ENCODE assay signal across 37 cellular contexts in genomic region chr2:209753020-209753419, GRCh38. TPM values are rescaled to one million over a fixed set of nuclear protein-coding genes. Genes with fewer than 3 reads are reported as not detected.
"Had no signal": no experiment of that assay in that cellular context is flagged by ENCODE, and none has a peak within 500 bp of the region (broad histone marks: within the 10 kb centered on the region; RNA-seq: fewer than 3 reads in every experiment).

No MANE protein-coding gene starts in this region.

- H3K9me3 Mint-ChIP-seq: activated B cell treated with CpG ODN at 0.5 μM for 24 hours; activated CD4-positive, alpha-beta memory T cell treated with anti-CD3 and anti-CD28 coated beads for 36 hours; activated CD4-positive, alpha-beta T cell treated with anti-CD3 and anti-CD28 coated beads, Interleukin-2, amount 10 ng/mL, durations not matched to agents 24 days and 14 days; activated CD8-positive, alpha-beta T cell treated with anti-CD3 and anti-CD28 coated beads for 36 hours; activated naive CD8-positive, alpha-beta T cell treated with anti-CD3 and anti-CD28 coated beads for 36 hours; activated T-cell treated with anti-CD3 and anti-CD28 coated beads, Interleukin-2, amount 50 U/mL, for 4 hours; activated T-helper 1 cell treated with anti-CD3 and anti-CD28 coated beads, Interleukin-12 subunit alpha, Interleukin-12 subunit beta, Interleukin-2, Interleukin-4 antibody, amounts not matched to agents 30 ng/mL and 10 ng/mL and 1 ng/mL, durations not matched to agents 14 hours and 24 hours and 36 hours; activated T-helper 17 cell treated with anti-CD3 and anti-CD28 coated beads, Interleukin-2, amount 50 U/mL, for 72 hours; T-helper 1 cell treated with Interleukin-12 subunit alpha and Interleukin-12 subunit beta and Interleukin-4 antibody, amounts not matched to agents 30 μg/mL and 1 μg/mL, for 36 hours; T-helper 2 cell treated with Interferon-gamma antibody and Interleukin-4, amounts not matched to agents 5 μg/mL and 100 μg/mL, for 36 hours had no signal

- H3K27ac Mint-ChIP-seq: activated B cell treated with CpG ODN at 0.5 μM for 24 hours; activated CD4-positive, alpha-beta memory T cell treated with anti-CD3 and anti-CD28 coated beads for 36 hours; activated CD4-positive, alpha-beta T cell treated with anti-CD3 and anti-CD28 coated beads, Interleukin-2, amount 10 ng/mL, durations not matched to agents 24 days and 14 days; activated CD8-positive, alpha-beta T cell treated with anti-CD3 and anti-CD28 coated beads for 36 hours; activated naive CD4-positive, alpha-beta T cell treated with anti-CD3 and anti-CD28 coated beads for 36 hours; activated naive CD4-positive, alpha-beta T cell treated with anti-CD3 and anti-CD28 coated beads, Interleukin-2, amount 50 U/mL, for 72 hours; activated naive CD8-positive, alpha-beta T cell treated with anti-CD3 and anti-CD28 coated beads for 36 hours; activated T-cell treated with anti-CD3 and anti-CD28 coated beads, Interleukin-2, amount 50 U/mL, for 72 hours; activated T-helper 1 cell treated with anti-CD3 and anti-CD28 coated beads, Interleukin-12 subunit alpha, Interleukin-12 subunit beta, Interleukin-2, Interleukin-4 antibody, amounts not matched to agents 30 ng/mL and 10 ng/mL and 1 ng/mL, durations not matched to agents 14 hours and 24 hours and 36 hours; activated T-helper 17 cell treated with anti-CD3 and anti-CD28 coated beads, Interleukin-2, amount 50 U/mL, for 72 hours; brain; T-helper 1 cell treated with Interleukin-12 subunit alpha and Interleukin-12 subunit beta and Interleukin-4 antibody, amounts not matched to agents 30 μg/mL and 1 μg/mL, for 36 hours; T-helper 2 cell treated with Interferon-gamma antibody and Interleukin-4, amounts not matched to agents 5 μg/mL and 100 μg/mL, for 36 hours had no signal

- H3K36me3 ChIP-seq: ascending aorta, cardiac muscle cell had no signal

- H3K4me3 Mint-ChIP-seq: activated B cell treated with CpG ODN at 0.5 μM for 24 hours; activated CD4-positive, alpha-beta memory T cell treated with anti-CD3 and anti-CD28 coated beads for 36 hours; activated CD4-positive, alpha-beta T cell treated with anti-CD3 and anti-CD28 coated beads, Interleukin-2, amount 10 ng/mL, durations not matched to agents 24 days and 14 days; activated CD8-positive, alpha-beta T cell treated with anti-CD3 and anti-CD28 coated beads for 36 hours; activated naive CD4-positive, alpha-beta T cell treated with anti-CD3 and anti-CD28 coated beads for 36 hours; activated naive CD8-positive, alpha-beta T cell treated with anti-CD3 and anti-CD28 coated beads for 36 hours; activated T-cell treated with anti-CD3 and anti-CD28 coated beads, Interleukin-2, amount 50 U/mL, for 4 hours; activated T-cell treated with anti-CD3 and anti-CD28 coated beads, Interleukin-2, amount 50 U/mL, for 72 hours; activated T-helper 1 cell treated with anti-CD3 and anti-CD28 coated beads, Interleukin-12 subunit alpha, Interleukin-12 subunit beta, Interleukin-2, Interleukin-4 antibody, amounts not matched to agents 30 ng/mL and 10 ng/mL and 1 ng/mL, durations not matched to agents 14 hours and 24 hours and 36 hours; activated T-helper 17 cell treated with anti-CD3 and anti-CD28 coated beads, Interleukin-2, amount 50 U/mL, for 72 hours; brain; central memory CD8-positive, alpha-beta T cell; T-helper 1 cell treated with Interleukin-12 subunit alpha and Interleukin-12 subunit beta and Interleukin-4 antibody, amounts not matched to agents 30 μg/mL and 1 μg/mL, for 36 hours; T-helper 2 cell treated with Interferon-gamma antibody and Interleukin-4, amounts not matched to agents 5 μg/mL and 100 μg/mL, for 36 hours had no signal

- H3K27me3 ChIP-seq: ascending aorta had no signal

- H3K4me1 ChIP-seq: ascending aorta had no signal

- H3K36me3 Mint-ChIP-seq: activated CD4-positive, alpha-beta memory T cell treated with anti-CD3 and anti-CD28 coated beads for 36 hours; activated naive CD4-positive, alpha-beta T cell treated with anti-CD3 and anti-CD28 coated beads, Interleukin-2, amount 50 U/mL, for 72 hours; activated naive CD8-positive, alpha-beta T cell treated with anti-CD3 and anti-CD28 coated beads for 36 hours; brain had no signal

- H3K27me3 Mint-ChIP-seq: activated CD4-positive, alpha-beta memory T cell treated with anti-CD3 and anti-CD28 coated beads for 36 hours; activated CD4-positive, alpha-beta T cell treated with anti-CD3 and anti-CD28 coated beads, Interleukin-2, amount 10 ng/mL, durations not matched to agents 24 days and 14 days had no signal

- H3K27ac ChIP-seq: ascending aorta, cardiac muscle cell, VCaP had no signal

- H3K4me1 Mint-ChIP-seq: activated B cell treated with CpG ODN at 0.5 μM for 24 hours; activated CD4-positive, alpha-beta T cell treated with anti-CD3 and anti-CD28 coated beads, Interleukin-2, amount 10 ng/mL, durations not matched to agents 24 days and 14 days; activated naive CD8-positive, alpha-beta T cell treated with anti-CD3 and anti-CD28 coated beads for 36 hours; activated T-helper 17 cell treated with anti-CD3 and anti-CD28 coated beads, Interleukin-2, amount 50 U/mL, for 72 hours; brain; central memory CD8-positive, alpha-beta T cell had no signal

- H3K9me3 ChIP-seq: ascending aorta had no signal

- H3K4me3 ChIP-seq: ascending aorta, cardiac muscle cell had no signal

- DNase-seq: activated B cell treated with CpG ODN at 0.5 μM for 24 hours; activated CD4-positive, alpha-beta memory T cell treated with anti-CD3 and anti-CD28 coated beads for 36 hours; activated CD4-positive, alpha-beta T cell treated with anti-CD3 and anti-CD28 coated beads for 4 hours; activated CD4-positive, alpha-beta T cell treated with anti-CD3 and anti-CD28 coated beads, Interleukin-2, amount 10 ng/mL, durations not matched to agents 24 days and 14 days; activated CD4-positive, alpha-beta T cell treated with anti-CD3 and anti-CD28 coated beads, Interleukin-2, amount 50 U/mL, for 1 hour; activated CD4-positive, alpha-beta T cell treated with anti-CD3 and anti-CD28 coated beads, Interleukin-2, amount 50 U/mL, for 4 hours; activated CD4-positive, CD25-positive, alpha-beta regulatory T cell treated with anti-CD3 and anti-CD28 coated beads, Interleukin-2, amount 50 U/mL, for 72 hours; activated CD8-positive, alpha-beta memory T cell treated with anti-CD3 and anti-CD28 coated beads, Interleukin-2, amount 50 U/mL, for 4 hours; activated CD8-positive, alpha-beta T cell treated with anti-CD3 and anti-CD28 coated beads for 36 hours; activated effector memory CD4-positive, alpha-beta T cell treated with anti-CD3 and anti-CD28 coated beads, Interleukin-2, amount 50 U/mL, for 16 hours; activated gamma-delta T cell treated with Interleukin-2 at 50 U/mL for 16 hours; activated naive CD4-positive, alpha-beta T cell; activated naive CD4-positive, alpha-beta T cell treated with anti-CD3 and anti-CD28 coated beads for 36 hours; activated naive CD4-positive, alpha-beta T cell treated with anti-CD3 and anti-CD28 coated beads, Interleukin-2, amount 50 U/mL, for 16 hours; activated naive CD8-positive, alpha-beta T cell treated with anti-CD3 and anti-CD28 coated beads for 36 hours; activated T-cell treated with anti-CD3 and anti-CD28 coated beads for 4 hours; activated T-cell treated with anti-CD3 and anti-CD28 coated beads, Interleukin-2, amount 50 U/mL, for 1 hour; activated T-cell treated with anti-CD3 and anti-CD28 coated beads, Interleukin-2, amount 50 U/mL, for 4 hours; activated T-cell treated with anti-CD3 and anti-CD28 coated beads, Interleukin-2, amount 50 U/mL, for 72 hours; amygdala; anterior cingulate cortex; caudate nucleus; cerebellar nuclear complex; T-helper 1 cell; T-helper 2 cell; T-helper 9 cell had no signal

- ATAC-seq: activated CD8-positive, alpha-beta T cell treated with anti-CD3 and anti-CD28 coated beads for 36 hours; activated naive CD4-positive, alpha-beta T cell treated with anti-CD3 and anti-CD28 coated beads, Interleukin-2, amount 50 U/mL, for 72 hours; activated T-cell treated with anti-CD3 and anti-CD28 coated beads, Interleukin-2, amount 50 U/mL, for 4 hours; activated T-cell treated with anti-CD3 and anti-CD28 coated beads, Interleukin-2, amount 50 U/mL, for 72 hours; activated T-helper 17 cell treated with anti-CD3 and anti-CD28 coated beads, Interleukin-2, amount 50 U/mL, for 72 hours had no signal

RNA-seq across cellular contexts. Expression of gene UNC80, which starts 18.6 kb away (rescaled TPM):
- total RNA-seq: activated B cell treated with CpG ODN at 0.5 μM for 24 hours; activated CD4-positive, alpha-beta memory T cell treated with anti-CD3 and anti-CD28 coated beads for 36 hours; activated CD4-positive, alpha-beta T cell treated with anti-CD3 and anti-CD28 coated beads, Interleukin-2, amount 10 ng/mL, durations not matched to agents 24 days and 14 days; activated CD8-positive, alpha-beta memory T cell treated with anti-CD3 and anti-CD28 coated beads for 36 hours; activated CD8-positive, alpha-beta T cell treated with anti-CD3 and anti-CD28 coated beads for 36 hours; activated naive CD4-positive, alpha-beta T cell treated with anti-CD3 and anti-CD28 coated beads for 36 hours; activated naive CD4-positive, alpha-beta T cell treated with anti-CD3 and anti-CD28 coated beads, Interleukin-2, amount 50 U/mL, for 72 hours; activated naive CD8-positive, alpha-beta T cell treated with anti-CD3 and anti-CD28 coated beads for 36 hours; activated T-cell treated with anti-CD3 and anti-CD28 coated beads, Interleukin-2, amount 50 U/mL, for 72 hours; activated T-helper 1 cell treated with anti-CD3 and anti-CD28 coated beads, Interleukin-12 subunit alpha, Interleukin-12 subunit beta, Interleukin-2, Interleukin-4 antibody, amounts not matched to agents 30 ng/mL and 10 ng/mL and 1 ng/mL, durations not matched to agents 14 hours and 24 hours and 36 hours; activated T-helper 17 cell treated with anti-CD3 and anti-CD28 coated beads, Interleukin-2, amount 50 U/mL, for 72 hours had no signal
